Comparison of ENCODE assay signal across 1 cellular context in the genomic region with DNA sequence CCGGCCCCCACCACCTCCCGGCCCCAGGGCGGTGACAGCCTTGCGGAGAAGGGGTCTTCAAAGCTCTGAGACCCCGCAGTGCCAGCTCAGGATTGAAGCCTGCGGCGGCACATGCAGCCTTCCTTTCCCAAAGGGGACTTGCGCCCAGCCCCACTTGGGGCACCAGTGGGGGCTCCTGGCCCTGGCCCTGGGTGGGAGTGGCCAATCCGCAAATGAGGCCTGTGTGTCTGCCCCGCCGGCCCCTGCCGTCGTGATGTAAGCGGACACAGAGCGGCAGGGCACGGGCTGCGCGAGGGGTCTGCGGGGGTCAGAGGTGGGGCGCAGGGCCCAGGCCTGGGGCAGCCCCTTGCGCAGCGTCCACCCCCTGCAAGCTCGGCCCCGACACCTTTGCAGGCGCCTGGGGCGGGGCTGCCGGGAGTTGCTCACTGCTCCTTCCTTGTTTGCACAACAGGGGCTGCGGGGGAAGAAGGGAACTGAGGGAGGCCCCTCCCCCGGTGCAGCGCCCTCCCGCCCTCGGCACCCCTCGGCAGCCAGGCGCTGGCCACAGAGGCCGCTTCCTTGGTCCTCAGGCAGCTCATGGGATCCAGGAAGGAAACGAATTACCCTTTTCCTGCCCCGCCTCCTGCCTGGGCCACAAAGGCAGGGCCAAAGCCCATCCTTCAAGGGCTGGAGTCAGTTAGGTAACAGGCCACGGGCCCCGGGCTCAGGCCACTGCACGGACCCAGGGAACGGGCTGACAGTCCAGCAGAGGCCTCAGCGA.
TF ChIP-seq lines count a peak whose summit lies in the region.

No MANE protein-coding gene starts in this region.

TF ChIP-seq in endothelial cell of umbilical vein, 7 proteins besides CTCF, POLR2A, EP300 and RAD21:
- no peak for TF ChIP-seq POLR2AphosphoS5 (IDR thresholded peaks at IDR 0.05; ENCODE audit: insufficient read depth, low read depth, low read length)
- TF ChIP-seq GATA2 (IDR thresholded peaks at IDR 0.05; ENCODE audit: insufficient read depth, insufficient read length, low read depth, low read length): no peak
- TF ChIP-seq MYC (IDR thresholded peaks at IDR 0.05; ENCODE audit: low read depth, low read length): no peak
- TF ChIP-seq JUN (IDR thresholded peaks at IDR 0.05; ENCODE audit: borderline replicate concordance, insufficient read depth, insufficient read length, low read depth): no peak
- TF ChIP-seq FOS (IDR thresholded peaks at IDR 0.05; ENCODE audit: borderline replicate concordance, insufficient read depth, low read length): no peak
- TF ChIP-seq, protein P1, sequence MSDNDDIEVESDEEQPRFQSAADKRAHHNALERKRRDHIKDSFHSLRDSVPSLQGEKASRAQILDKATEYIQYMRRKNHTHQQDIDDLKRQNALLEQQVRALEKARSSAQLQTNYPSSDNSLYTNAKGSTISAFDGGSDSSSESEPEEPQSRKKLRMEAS (IDR thresholded peaks at IDR 0.05; ENCODE audit: insufficient read depth, insufficient read length): no peak
- TF ChIP-seq EZH2 (IDR thresholded peaks at IDR 0.05; ENCODE audit: borderline replicate concordance, low read depth, low read length, severe bottlenecking): no peak
